In the genomic region with DNA sequence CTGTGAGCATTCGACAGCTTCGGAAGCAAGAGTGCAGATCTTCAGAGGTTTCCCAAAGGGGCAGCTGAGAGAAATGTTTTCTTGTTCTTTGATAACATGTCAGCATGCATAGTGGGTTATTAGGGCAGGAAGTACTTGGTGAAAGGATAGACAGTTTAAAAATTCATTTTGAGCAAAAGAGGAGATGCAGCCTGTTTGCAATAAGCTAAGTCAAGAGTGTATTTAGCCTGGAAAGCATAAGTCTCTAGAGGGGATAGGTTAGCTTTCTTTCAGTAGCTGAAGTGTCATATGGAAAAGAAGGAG, we compare ENCODE assay signal across 39 cellular contexts. TPM values are rescaled to one million over a fixed set of nuclear protein-coding genes. Genes with fewer than 3 reads are reported as not detected.
"Had no signal": no experiment of that assay in that cellular context is flagged by ENCODE, and none has a peak within 500 bp of the region (broad histone marks: within the 10 kb centered on the region; RNA-seq: fewer than 3 reads in every experiment).

No MANE protein-coding gene starts in this region.

- H3K27ac ChIP-seq: KMS-11 had no signal

- H3K36me3 ChIP-seq: MG63 had no signal

- H3K4me2 ChIP-seq: KMS-11 had no signal

- DNase-seq: Karpas-422, Kasumi-1, KG1, MG63, MM.1S, MV-4-11, NCI-H1048, NCI-H1092, NCI-H1092 treated with DMSO at 0.1 percent for 48 hours, NCI-H1105, NCI-H1105 treated with DMSO at 0.1 percent for 48 hours, NCI-H1417, NCI-H1417 treated with DMSO at 0.1 percent for 48 hours, NCI-H1436, NCI-H1436 treated with DMSO at 0.1 percent for 48 hours, NCI-H146, NCI-H1694, NCI-H1694 treated with DMSO at 0.1 percent for 48 hours, NCI-H187, NCI-H187 treated with DMSO at 0.1 percent for 48 hours, NCI-H1930, NCI-H2029, NCI-H2029 treated with DMSO at 0.1 percent for 48 hours, NCI-H2081, NCI-H2081 treated with DMSO at 0.1 percent for 48 hours, NCI-H2107, NCI-H2171, NCI-H2171 treated with DMSO at 0.1 percent for 48 hours, NCI-H2227 treated with DMSO at 0.1 percent for 48 hours, NCI-H226, NCI-H345, NCI-H446, NCI-H446 treated with DMSO at 0.1 percent for 48 hours, NCI-H510A, NCI-H510A treated with DMSO at 0.1 percent for 48 hours, NCI-H524 had no signal

- H3K4me3 ChIP-seq: MG63 had no signal

- H3K27me3 ChIP-seq: MG63 had no signal

- H3K9ac ChIP-seq: KMS-11 had no signal

- H3K9me3 ChIP-seq: MG63 had no signal

RNA-seq across cellular contexts. Expression of a gene that starts 7.4 kb away (rescaled TPM):
- total RNA-seq: LHCN-M2, M059J had no signal
